Comparison of ENCODE assay signal across 31 cellular contexts in the genomic region with DNA sequence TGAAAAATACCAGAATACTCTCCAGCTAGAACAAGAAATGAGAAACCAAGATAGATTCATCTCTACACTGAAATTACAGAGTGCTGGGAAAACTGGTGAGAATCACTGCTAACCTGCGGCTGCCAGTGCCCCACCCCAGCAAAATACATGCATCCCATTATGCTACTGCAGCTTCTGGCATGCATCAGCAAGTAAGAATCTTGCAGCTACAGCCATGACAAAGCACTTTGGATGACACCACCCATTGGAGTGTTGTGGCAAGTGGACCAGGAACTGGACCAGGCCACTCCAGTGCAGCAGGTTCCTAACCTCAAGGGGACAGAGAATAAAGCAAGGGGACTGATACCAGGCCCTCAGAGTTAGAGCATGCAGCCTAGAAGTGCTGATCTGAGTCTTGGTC.
"Had no signal": no experiment of that assay in that cellular context is flagged by ENCODE, and none has a peak within 500 bp of the region (broad histone marks: within the 10 kb centered on the region; RNA-seq: fewer than 3 reads in every experiment).

No MANE protein-coding gene starts in this region.

- H3K36me3 Mint-ChIP-seq: activated CD4-positive, alpha-beta memory T cell treated with anti-CD3 and anti-CD28 coated beads for 36 hours; activated naive CD4-positive, alpha-beta T cell treated with anti-CD3 and anti-CD28 coated beads, Interleukin-2, amount 10 ng/mL, durations not matched to agents 7 days and 5 days; activated naive CD8-positive, alpha-beta T cell; brain had no signal

- H3K4me3 ChIP-seq: cardiac muscle cell, Peyer's patch, SJSA1 had no signal

- H3K9me3 ChIP-seq: Peyer's patch, SJSA1, SK-N-SH had no signal

- H3K4me3 Mint-ChIP-seq: activated CD4-positive, alpha-beta memory T cell treated with anti-CD3 and anti-CD28 coated beads for 36 hours; activated CD4-positive, alpha-beta T cell treated with anti-CD3 and anti-CD28 coated beads, Interleukin-2, amount 10 ng/mL, durations not matched to agents 7 days and 5 days; activated naive CD4-positive, alpha-beta T cell treated with anti-CD3 and anti-CD28 coated beads, Interleukin-2, amount 10 ng/mL, durations not matched to agents 7 days and 5 days; activated naive CD8-positive, alpha-beta T cell; activated naive CD8-positive, alpha-beta T cell treated with anti-CD3 and anti-CD28 coated beads, Interleukin-2, amount 50 U/mL, for 24 hours; brain; T-helper 1 cell treated with Interleukin-12 subunit alpha and Interleukin-12 subunit beta and Interleukin-4 antibody, amounts not matched to agents 30 μg/mL and 1 μg/mL, for 36 hours; T-helper 2 cell treated with Interferon-gamma antibody and Interleukin-4, amounts not matched to agents 5 μg/mL and 100 μg/mL, for 36 hours had no signal

- H3K4me1 ChIP-seq: Peyer's patch, SJSA1 had no signal

- H3K9me3 Mint-ChIP-seq: activated CD4-positive, alpha-beta memory T cell treated with anti-CD3 and anti-CD28 coated beads for 36 hours; T-helper 1 cell treated with Interleukin-12 subunit alpha and Interleukin-12 subunit beta and Interleukin-4 antibody, amounts not matched to agents 30 μg/mL and 1 μg/mL, for 36 hours had no signal

- DNase-seq: activated CD4-positive, alpha-beta memory T cell treated with anti-CD3 and anti-CD28 coated beads for 36 hours; activated CD4-positive, alpha-beta T cell treated with anti-CD3 and anti-CD28 coated beads, Interleukin-2, amount 10 ng/mL, durations not matched to agents 7 days and 5 days; activated CD8-positive, alpha-beta memory T cell treated with anti-CD3 and anti-CD28 coated beads, Interleukin-2, amount 50 U/mL, for 4 hours; activated effector memory CD4-positive, alpha-beta T cell treated with Interleukin-2 at 50 U/mL for 16 hours; activated naive CD4-positive, alpha-beta T cell treated with anti-CD3 and anti-CD28 coated beads, Interleukin-2, amount 10 ng/mL, durations not matched to agents 7 days and 5 days; activated naive CD8-positive, alpha-beta T cell treated with anti-CD3 and anti-CD28 coated beads, Interleukin-2, amount 50 U/mL, for 24 hours; activated T-cell treated with anti-CD3 and anti-CD28 coated beads for 4 hours; activated T-cell treated with anti-CD3 and anti-CD28 coated beads, Interleukin-2, amount 50 U/mL, for 48 hours; anterior cingulate cortex; NCI-H1092 treated with DMSO at 0.1 percent for 48 hours; NCI-H1417; NCI-H146; NCI-H187; NCI-H2029 treated with DMSO at 0.1 percent for 48 hours; NCI-H2107; NCI-H2171; NCI-H510A; NCI-H526; NCI-H748 treated with DMSO at 0.1 percent for 48 hours; NK-92 treated with Interleukin-12 subunit alpha and Interleukin-12 subunit beta, amount 100 ng/mL, for 24 hours; PC-3; Peyer's patch; RPMI8226; SHP77 treated with DMSO at 0.1 percent for 48 hours; SK-N-SH had no signal

- H3K27ac Mint-ChIP-seq: activated CD4-positive, alpha-beta memory T cell treated with anti-CD3 and anti-CD28 coated beads for 36 hours; activated CD4-positive, alpha-beta T cell treated with anti-CD3 and anti-CD28 coated beads, Interleukin-2, amount 10 ng/mL, durations not matched to agents 7 days and 5 days; activated naive CD4-positive, alpha-beta T cell treated with anti-CD3 and anti-CD28 coated beads, Interleukin-2, amount 10 ng/mL, durations not matched to agents 7 days and 5 days; activated naive CD8-positive, alpha-beta T cell; activated naive CD8-positive, alpha-beta T cell treated with anti-CD3 and anti-CD28 coated beads, Interleukin-2, amount 50 U/mL, for 24 hours; brain; T-helper 1 cell treated with Interleukin-12 subunit alpha and Interleukin-12 subunit beta and Interleukin-4 antibody, amounts not matched to agents 30 μg/mL and 1 μg/mL, for 36 hours; T-helper 2 cell treated with Interferon-gamma antibody and Interleukin-4, amounts not matched to agents 5 μg/mL and 100 μg/mL, for 36 hours had no signal

- H3K27me3 ChIP-seq: cardiac muscle cell, Peyer's patch, SJSA1 had no signal

- H3K9ac ChIP-seq: SK-N-SH had no signal

- H3K27me3 Mint-ChIP-seq: activated CD4-positive, alpha-beta memory T cell treated with anti-CD3 and anti-CD28 coated beads for 36 hours; activated CD4-positive, alpha-beta T cell treated with anti-CD3 and anti-CD28 coated beads, Interleukin-2, amount 10 ng/mL, durations not matched to agents 7 days and 5 days; activated naive CD4-positive, alpha-beta T cell treated with anti-CD3 and anti-CD28 coated beads, Interleukin-2, amount 10 ng/mL, durations not matched to agents 7 days and 5 days; activated naive CD8-positive, alpha-beta T cell treated with anti-CD3 and anti-CD28 coated beads, Interleukin-2, amount 50 U/mL, for 24 hours had no signal

- H3K27ac ChIP-seq: cardiac muscle cell, Peyer's patch, SJSA1 had no signal

- H3K36me3 ChIP-seq: cardiac muscle cell, Peyer's patch, SJSA1 had no signal

- H3K4me1 Mint-ChIP-seq: activated CD4-positive, alpha-beta T cell treated with anti-CD3 and anti-CD28 coated beads, Interleukin-2, amount 10 ng/mL, durations not matched to agents 7 days and 5 days; activated naive CD4-positive, alpha-beta T cell treated with anti-CD3 and anti-CD28 coated beads, Interleukin-2, amount 10 ng/mL, durations not matched to agents 7 days and 5 days; activated naive CD8-positive, alpha-beta T cell treated with anti-CD3 and anti-CD28 coated beads, Interleukin-2, amount 50 U/mL, for 24 hours; brain had no signal

- H3K4me2 ChIP-seq: SK-N-SH had no signal
